33 cellular contexts compared by ENCODE assay signal in genomic region chr22:35556666-35557065, GRCh38. TPM values are rescaled to one million over a fixed set of nuclear protein-coding genes. Genes with fewer than 3 reads are reported as not detected.
"Had no signal": no experiment of that assay in that cellular context is flagged by ENCODE, and none has a peak within 500 bp of the region (broad histone marks: within the 10 kb centered on the region; RNA-seq: fewer than 3 reads in every experiment).

No MANE protein-coding gene starts in this region.

- H3K4me3 ChIP-seq: Peyer's patch had no signal

- H3K9me3 ChIP-seq: Peyer's patch had no signal

- H3K27me3 ChIP-seq: brain microvascular endothelial cell, Peyer's patch had no signal

- H3K4me1 ChIP-seq: Peyer's patch had no signal

- H3K36me3 ChIP-seq: brain microvascular endothelial cell, Peyer's patch, WERI-Rb-1 had no signal

- DNase-seq: activated CD4-positive, alpha-beta memory T cell treated with anti-CD3 and anti-CD28 coated beads, Interleukin-2, amount 10 ng/mL, durations not matched to agents 7 days and 5 days; activated CD4-positive, alpha-beta T cell treated with anti-CD3 and anti-CD28 coated beads for 1 hour; activated CD4-positive, alpha-beta T cell treated with anti-CD3 and anti-CD28 coated beads for 48 hours; activated CD4-positive, CD25-positive, alpha-beta regulatory T cell; activated CD8-positive, alpha-beta memory T cell treated with anti-CD3 and anti-CD28 coated beads for 24 hours; activated CD8-positive, alpha-beta memory T cell treated with anti-CD3 and anti-CD28 coated beads, Interleukin-2, amount 10 ng/mL, durations not matched to agents 7 days and 5 days; activated CD8-positive, alpha-beta memory T cell treated with anti-CD3 and anti-CD28 coated beads, Interleukin-2, amount 50 U/mL, for 48 hours; activated effector memory CD4-positive, alpha-beta T cell treated with Interleukin-2 at 50 U/mL for 16 hours; activated naive CD4-positive, alpha-beta T cell; activated naive CD4-positive, alpha-beta T cell treated with anti-CD3 and anti-CD28 coated beads, Interleukin-2, amount 50 U/mL, for 16 hours; activated naive CD8-positive, alpha-beta T cell treated with anti-CD3 and anti-CD28 coated beads for 36 hours; activated T-cell treated with anti-CD3 and anti-CD28 coated beads, Interleukin-2, amount 50 U/mL, for 48 hours; amniotic stem cell; brain microvascular endothelial cell; central memory CD4-positive, alpha-beta T cell; Kasumi-1; NCI-H1092 treated with DMSO at 0.1 percent for 48 hours; NCI-H1417 treated with DMSO at 0.1 percent for 48 hours; NCI-H187 treated with DMSO at 0.1 percent for 48 hours; NCI-H2081; NCI-H2171 treated with DMSO at 0.1 percent for 48 hours; NCI-H2227 treated with DMSO at 0.1 percent for 48 hours; NCI-H446; NCI-H524; NCI-H69; PC-3; Peyer's patch; Right ventricle myocardium superior; SW 1271; T-helper 1 cell; T-helper 2 cell; T-helper 9 cell; WERI-Rb-1 had no signal

- H3K27ac ChIP-seq: brain microvascular endothelial cell, Peyer's patch, WERI-Rb-1 had no signal

- ATAC-seq: activated CD8-positive, alpha-beta memory T cell treated with anti-CD3 and anti-CD28 coated beads, Interleukin-2, amount 10 ng/mL, durations not matched to agents 7 days and 5 days; PC-3 had no signal

RNA-seq across cellular contexts. Expression of gene RASD2, which starts 16.0 kb away (rescaled TPM):
- total RNA-seq: activated CD4-positive, alpha-beta memory T cell treated with anti-CD3 and anti-CD28 coated beads, Interleukin-2, amount 10 ng/mL, durations not matched to agents 7 days and 5 days had no signal
